In the genomic region with DNA sequence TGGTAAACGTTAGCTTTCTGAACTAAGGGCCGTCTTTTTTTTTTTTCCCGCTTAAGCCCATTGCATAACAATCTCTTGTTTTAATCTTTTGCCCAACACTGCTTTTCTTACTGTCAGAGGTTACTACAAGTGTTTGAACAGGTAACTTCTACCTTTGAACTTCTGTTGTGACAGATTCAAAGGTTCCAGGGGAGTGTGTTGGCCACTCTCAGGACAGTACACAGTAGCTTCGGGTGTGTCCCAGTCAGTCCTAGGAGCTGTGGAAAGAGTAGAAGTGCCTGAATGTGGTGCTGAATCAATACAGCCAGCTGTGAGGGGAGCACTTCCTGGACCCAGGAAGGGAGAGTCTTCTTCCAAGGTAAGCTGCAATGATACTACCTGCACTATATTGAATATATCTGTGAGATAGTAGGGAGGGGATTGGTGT, we compare ENCODE assay signal across 1 cellular context.
A peak's percentile ranks its signal among the peaks of the same experiment; 100 is the strongest.
TF ChIP-seq lines count a peak whose summit lies in the region.

A gene with protein sequence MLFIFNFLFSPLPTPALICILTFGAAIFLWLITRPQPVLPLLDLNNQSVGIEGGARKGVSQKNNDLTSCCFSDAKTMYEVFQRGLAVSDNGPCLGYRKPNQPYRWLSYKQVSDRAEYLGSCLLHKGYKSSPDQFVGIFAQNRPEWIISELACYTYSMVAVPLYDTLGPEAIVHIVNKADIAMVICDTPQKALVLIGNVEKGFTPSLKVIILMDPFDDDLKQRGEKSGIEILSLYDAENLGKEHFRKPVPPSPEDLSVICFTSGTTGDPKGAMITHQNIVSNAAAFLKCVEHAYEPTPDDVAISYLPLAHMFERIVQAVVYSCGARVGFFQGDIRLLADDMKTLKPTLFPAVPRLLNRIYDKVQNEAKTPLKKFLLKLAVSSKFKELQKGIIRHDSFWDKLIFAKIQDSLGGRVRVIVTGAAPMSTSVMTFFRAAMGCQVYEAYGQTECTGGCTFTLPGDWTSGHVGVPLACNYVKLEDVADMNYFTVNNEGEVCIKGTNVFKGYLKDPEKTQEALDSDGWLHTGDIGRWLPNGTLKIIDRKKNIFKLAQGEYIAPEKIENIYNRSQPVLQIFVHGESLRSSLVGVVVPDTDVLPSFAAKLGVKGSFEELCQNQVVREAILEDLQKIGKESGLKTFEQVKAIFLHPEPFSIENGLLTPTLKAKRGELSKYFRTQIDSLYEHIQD (plus strand): TSS at position 205 of the 427 bp plus-strand sequence. CDS start 20,831 bp downstream, outside the sequence.

TF ChIP-seq in HepG2, 621 proteins besides CTCF, POLR2A, EP300 and RAD21 (continued from another document and continues in another):
- TF ChIP-seq, protein P1, sequence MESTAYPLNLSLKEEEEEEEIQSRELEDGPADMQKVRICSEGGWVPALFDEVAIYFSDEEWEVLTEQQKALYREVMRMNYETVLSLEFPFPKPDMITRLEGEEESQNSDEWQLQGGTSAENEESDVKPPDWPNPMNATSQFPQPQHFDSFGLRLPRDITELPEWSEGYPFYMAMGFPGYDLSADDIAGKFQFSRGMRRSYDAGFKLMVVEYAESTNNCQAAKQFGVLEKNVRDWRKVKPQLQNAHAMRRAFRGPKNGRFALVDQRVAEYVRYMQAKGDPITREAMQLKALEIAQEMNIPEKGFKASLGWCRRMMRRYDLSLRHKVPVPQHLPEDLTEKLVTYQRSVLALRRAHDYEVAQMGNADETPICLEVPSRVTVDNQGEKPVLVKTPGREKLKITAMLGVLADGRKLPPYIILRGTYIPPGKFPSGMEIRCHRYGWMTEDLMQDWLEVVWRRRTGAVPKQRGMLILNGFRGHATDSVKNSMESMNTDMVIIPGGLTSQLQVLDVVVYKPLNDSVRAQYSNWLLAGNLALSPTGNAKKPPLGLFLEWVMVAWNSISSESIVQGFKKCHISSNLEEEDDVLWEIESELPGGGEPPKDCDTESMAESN (CRISPR knock-in tag; conservative IDR thresholded peaks at IDR 0.05), result no peak
- TF ChIP-seq CEBPG (CRISPR knock-in tag; IDR thresholded peaks at IDR 0.05) (peak; percentile 91), CENPT (CRISPR knock-in tag; IDR thresholded peaks at IDR 0.05; ENCODE audit: low read depth) (no peak), RARA (CRISPR knock-in tag; IDR thresholded peaks at IDR 0.05) (peak; percentile 84), REL (CRISPR knock-in tag; conservative IDR thresholded peaks at IDR 0.05) (no peak), ZNF3 (CRISPR knock-in tag; IDR thresholded peaks at IDR 0.05) (no peak), NPAS2 (CRISPR knock-in tag; IDR thresholded peaks at IDR 0.05; ENCODE audit: borderline replicate concordance) (no peak), NCOR1 (IDR thresholded peaks at IDR 0.05; ENCODE audit: borderline replicate concordance, low read length) (peak; percentile 88; the same call in 1 of the 2 replicates), HES4 (CRISPR knock-in tag; IDR thresholded peaks at IDR 0.05; ENCODE audit: borderline replicate concordance) (no peak), HDAC6 (IDR thresholded peaks at IDR 0.05; ENCODE audit: low read depth, low read length) (no peak), ZNF431 (CRISPR knock-in tag; IDR thresholded peaks at IDR 0.05; ENCODE audit: borderline replicate concordance, low read depth) (no peak; the same call in 1 of the 2 replicates), SIN3B (IDR thresholded peaks at IDR 0.05; ENCODE audit: low read length) (no peak), SOX5 (CRISPR knock-in tag; IDR thresholded peaks at IDR 0.05; ENCODE audit: borderline replicate concordance) (peak; percentile 89), SNAPC2 (CRISPR knock-in tag; IDR thresholded peaks at IDR 0.05) (no peak), ZNF766 (CRISPR knock-in tag; IDR thresholded peaks at IDR 0.05; ENCODE audit: borderline replicate concordance) (no peak), ZNF768 (CRISPR knock-in tag; IDR thresholded peaks at IDR 0.05) (no peak), ETV6 (CRISPR knock-in tag; conservative IDR thresholded peaks at IDR 0.05) (no peak), NR2C2 (CRISPR knock-in tag; IDR thresholded peaks at IDR 0.05; ENCODE audit: borderline replicate concordance) (peak; percentile 89), BORCS8-MEF2B (CRISPR knock-in tag; IDR thresholded peaks at IDR 0.05) (no peak), ZNF501 (CRISPR knock-in tag; IDR thresholded peaks at IDR 0.05) (no peak), TAF15 (IDR thresholded peaks at IDR 0.05; ENCODE audit: low read depth, low read length, poor library complexity, severe bottlenecking) (no peak), IRX3 (CRISPR knock-in tag; IDR thresholded peaks at IDR 0.05; ENCODE audit: borderline replicate concordance, low read depth) (no peak), FOXK2 (IDR thresholded peaks at IDR 0.05) (peak; percentile 49; the same call in 1 of the 2 replicates), NR2F6 (IDR thresholded peaks at IDR 0.05) (peak; percentile 89), NR2F6 (CRISPR knock-in tag; IDR thresholded peaks at IDR 0.05) (peak; percentile 83), ZFP1 (CRISPR knock-in tag; IDR thresholded peaks at IDR 0.05) (no peak), PRPF4 (IDR thresholded peaks at IDR 0.05; ENCODE audit: low read depth, low read length, poor library complexity, severe bottlenecking) (no peak), ZNF160 (CRISPR knock-in tag; IDR thresholded peaks at IDR 0.05) (no peak), PAWR (CRISPR knock-in tag; IDR thresholded peaks at IDR 0.05; ENCODE audit: borderline replicate concordance) (no peak), ZNF883 (CRISPR knock-in tag; IDR thresholded peaks at IDR 0.05; ENCODE audit: not compliant biosample characterization) (no peak), ATM (IDR thresholded peaks at IDR 0.05; ENCODE audit: borderline replicate concordance) (no peak), GATAD2A (CRISPR knock-in tag; IDR thresholded peaks at IDR 0.05) (peak; percentile 96), FIP1L1 (IDR thresholded peaks at IDR 0.05; ENCODE audit: borderline replicate concordance, insufficient read depth, low read depth, low read length) (no peak), ZMYM3 (CRISPR knock-in tag; IDR thresholded peaks at IDR 0.05) (no peak)
- TF ChIP-seq, protein P2, sequence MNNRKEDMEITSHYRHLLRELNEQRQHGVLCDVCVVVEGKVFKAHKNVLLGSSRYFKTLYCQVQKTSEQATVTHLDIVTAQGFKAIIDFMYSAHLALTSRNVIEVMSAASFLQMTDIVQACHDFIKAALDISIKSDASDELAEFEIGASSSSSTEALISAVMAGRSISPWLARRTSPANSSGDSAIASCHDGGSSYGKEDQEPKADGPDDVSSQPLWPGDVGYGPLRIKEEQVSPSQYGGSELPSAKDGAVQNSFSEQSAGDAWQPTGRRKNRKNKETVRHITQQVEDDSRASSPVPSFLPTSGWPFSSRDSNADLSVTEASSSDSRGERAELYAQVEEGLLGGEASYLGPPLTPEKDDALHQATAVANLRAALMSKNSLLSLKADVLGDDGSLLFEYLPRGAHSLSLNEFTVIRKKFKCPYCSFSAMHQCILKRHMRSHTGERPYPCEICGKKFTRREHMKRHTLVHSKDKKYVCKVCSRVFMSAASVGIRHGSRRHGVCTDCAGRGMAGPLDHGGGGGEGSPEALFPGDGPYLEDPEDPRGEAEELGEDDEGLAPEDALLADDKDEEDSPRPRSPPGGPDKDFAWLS (CRISPR knock-in tag; IDR thresholded peaks at IDR 0.05; ENCODE audit: borderline replicate concordance), result no peak
- TF ChIP-seq, protein P3, sequence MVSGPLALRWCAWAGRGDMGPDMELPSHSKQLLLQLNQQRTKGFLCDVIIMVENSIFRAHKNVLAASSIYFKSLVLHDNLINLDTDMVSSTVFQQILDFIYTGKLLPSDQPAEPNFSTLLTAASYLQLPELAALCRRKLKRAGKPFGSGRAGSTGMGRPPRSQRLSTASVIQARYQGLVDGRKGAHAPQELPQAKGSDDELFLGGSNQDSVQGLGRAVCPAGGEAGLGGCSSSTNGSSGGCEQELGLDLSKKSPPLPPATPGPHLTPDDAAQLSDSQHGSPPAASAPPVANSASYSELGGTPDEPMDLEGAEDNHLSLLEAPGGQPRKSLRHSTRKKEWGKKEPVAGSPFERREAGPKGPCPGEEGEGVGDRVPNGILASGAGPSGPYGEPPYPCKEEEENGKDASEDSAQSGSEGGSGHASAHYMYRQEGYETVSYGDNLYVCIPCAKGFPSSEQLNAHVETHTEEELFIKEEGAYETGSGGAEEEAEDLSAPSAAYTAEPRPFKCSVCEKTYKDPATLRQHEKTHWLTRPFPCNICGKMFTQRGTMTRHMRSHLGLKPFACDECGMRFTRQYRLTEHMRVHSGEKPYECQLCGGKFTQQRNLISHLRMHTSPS (CRISPR knock-in tag; IDR thresholded peaks at IDR 0.05; ENCODE audit: low read depth), result no peak
- TF ChIP-seq, protein P4, sequence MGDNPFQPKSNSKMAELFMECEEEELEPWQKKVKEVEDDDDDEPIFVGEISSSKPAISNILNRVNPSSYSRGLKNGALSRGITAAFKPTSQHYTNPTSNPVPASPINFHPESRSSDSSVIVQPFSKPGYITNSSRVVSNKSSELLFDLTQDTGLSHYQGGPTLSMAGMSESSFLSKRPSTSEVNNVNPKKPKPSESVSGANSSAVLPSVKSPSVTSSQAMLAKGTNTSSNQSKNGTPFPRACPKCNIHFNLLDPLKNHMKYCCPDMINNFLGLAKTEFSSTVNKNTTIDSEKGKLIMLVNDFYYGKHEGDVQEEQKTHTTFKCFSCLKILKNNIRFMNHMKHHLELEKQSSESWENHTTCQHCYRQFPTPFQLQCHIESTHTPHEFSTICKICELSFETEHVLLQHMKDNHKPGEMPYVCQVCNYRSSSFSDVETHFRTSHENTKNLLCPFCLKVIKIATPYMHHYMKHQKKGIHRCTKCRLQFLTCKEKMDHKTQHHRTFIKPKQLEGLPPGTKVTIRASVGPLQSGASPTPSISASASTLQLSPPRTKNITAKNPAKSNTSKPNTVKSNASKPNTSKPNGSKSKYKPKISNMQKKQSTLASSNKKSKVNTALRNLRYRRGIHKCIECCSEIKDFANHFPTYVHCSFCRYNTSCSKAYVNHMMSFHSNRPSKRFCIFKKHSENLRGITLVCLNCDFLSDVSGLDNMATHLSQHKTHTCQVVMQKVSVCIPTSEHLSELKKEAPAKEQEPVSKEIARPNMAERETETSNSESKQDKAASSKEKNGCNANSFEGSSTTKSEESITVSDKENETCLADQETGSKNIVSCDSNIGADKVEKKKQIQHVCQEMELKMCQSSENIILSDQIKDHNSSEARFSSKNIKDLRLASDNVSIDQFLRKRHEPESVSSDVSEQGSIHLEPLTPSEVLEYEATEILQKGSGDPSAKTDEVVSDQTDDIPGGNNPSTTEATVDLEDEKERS (CRISPR knock-in tag; IDR thresholded peaks at IDR 0.05), result peak; percentile 74
- TF ChIP-seq, protein P5, sequence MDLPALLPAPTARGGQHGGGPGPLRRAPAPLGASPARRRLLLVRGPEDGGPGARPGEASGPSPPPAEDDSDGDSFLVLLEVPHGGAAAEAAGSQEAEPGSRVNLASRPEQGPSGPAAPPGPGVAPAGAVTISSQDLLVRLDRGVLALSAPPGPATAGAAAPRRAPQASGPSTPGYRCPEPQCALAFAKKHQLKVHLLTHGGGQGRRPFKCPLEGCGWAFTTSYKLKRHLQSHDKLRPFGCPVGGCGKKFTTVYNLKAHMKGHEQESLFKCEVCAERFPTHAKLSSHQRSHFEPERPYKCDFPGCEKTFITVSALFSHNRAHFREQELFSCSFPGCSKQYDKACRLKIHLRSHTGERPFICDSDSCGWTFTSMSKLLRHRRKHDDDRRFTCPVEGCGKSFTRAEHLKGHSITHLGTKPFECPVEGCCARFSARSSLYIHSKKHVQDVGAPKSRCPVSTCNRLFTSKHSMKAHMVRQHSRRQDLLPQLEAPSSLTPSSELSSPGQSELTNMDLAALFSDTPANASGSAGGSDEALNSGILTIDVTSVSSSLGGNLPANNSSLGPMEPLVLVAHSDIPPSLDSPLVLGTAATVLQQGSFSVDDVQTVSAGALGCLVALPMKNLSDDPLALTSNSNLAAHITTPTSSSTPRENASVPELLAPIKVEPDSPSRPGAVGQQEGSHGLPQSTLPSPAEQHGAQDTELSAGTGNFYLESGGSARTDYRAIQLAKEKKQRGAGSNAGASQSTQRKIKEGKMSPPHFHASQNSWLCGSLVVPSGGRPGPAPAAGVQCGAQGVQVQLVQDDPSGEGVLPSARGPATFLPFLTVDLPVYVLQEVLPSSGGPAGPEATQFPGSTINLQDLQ (CRISPR knock-in tag; IDR thresholded peaks at IDR 0.05), result no peak
- TF ChIP-seq, protein P6, sequence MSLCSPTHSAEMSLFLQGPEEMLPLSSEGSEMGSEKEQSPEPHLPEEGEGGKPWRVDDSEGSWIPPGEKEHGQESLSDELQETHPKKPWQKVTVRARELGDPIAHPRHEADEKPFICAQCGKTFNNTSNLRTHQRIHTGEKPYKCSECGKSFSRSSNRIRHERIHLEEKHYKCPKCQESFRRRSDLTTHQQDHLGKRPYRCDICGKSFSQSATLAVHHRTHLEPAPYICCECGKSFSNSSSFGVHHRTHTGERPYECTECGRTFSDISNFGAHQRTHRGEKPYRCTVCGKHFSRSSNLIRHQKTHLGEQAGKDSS (CRISPR knock-in tag; IDR thresholded peaks at IDR 0.05; ENCODE audit: borderline replicate concordance, low read depth), result peak; percentile 76; the same call in 1 of the 2 replicates
- TF ChIP-seq, protein P7, sequence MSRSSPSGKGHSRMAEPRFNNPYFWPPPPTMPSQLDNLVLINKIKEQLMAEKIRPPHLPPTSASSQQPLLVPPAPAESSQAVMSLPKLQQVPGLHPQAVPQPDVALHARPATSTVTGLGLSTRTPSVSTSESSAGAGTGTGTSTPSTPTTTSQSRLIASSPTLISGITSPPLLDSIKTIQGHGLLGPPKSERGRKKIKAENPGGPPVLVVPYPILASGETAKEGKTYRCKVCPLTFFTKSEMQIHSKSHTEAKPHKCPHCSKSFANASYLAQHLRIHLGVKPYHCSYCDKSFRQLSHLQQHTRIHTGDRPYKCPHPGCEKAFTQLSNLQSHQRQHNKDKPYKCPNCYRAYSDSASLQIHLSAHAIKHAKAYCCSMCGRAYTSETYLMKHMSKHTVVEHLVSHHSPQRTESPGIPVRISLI (CRISPR knock-in tag; IDR thresholded peaks at IDR 0.05; ENCODE audit: borderline replicate concordance), result peak; percentile 99
- TF ChIP-seq, protein P8, sequence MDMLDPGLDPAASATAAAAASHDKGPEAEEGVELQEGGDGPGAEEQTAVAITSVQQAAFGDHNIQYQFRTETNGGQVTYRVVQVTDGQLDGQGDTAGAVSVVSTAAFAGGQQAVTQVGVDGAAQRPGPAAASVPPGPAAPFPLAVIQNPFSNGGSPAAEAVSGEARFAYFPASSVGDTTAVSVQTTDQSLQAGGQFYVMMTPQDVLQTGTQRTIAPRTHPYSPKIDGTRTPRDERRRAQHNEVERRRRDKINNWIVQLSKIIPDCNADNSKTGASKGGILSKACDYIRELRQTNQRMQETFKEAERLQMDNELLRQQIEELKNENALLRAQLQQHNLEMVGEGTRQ (IDR thresholded peaks at IDR 0.05; ENCODE audit: low read depth, low read length), result no peak
- TF ChIP-seq, protein P8 (CRISPR knock-in tag; IDR thresholded peaks at IDR 0.05; ENCODE audit: borderline replicate concordance), result no peak
- TF ChIP-seq, protein P9, sequence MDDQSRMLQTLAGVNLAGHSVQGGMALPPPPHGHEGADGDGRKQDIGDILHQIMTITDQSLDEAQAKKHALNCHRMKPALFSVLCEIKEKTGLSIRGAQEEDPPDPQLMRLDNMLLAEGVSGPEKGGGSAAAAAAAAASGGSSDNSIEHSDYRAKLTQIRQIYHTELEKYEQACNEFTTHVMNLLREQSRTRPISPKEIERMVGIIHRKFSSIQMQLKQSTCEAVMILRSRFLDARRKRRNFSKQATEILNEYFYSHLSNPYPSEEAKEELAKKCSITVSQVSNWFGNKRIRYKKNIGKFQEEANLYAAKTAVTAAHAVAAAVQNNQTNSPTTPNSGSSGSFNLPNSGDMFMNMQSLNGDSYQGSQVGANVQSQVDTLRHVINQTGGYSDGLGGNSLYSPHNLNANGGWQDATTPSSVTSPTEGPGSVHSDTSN (CRISPR knock-in tag; IDR thresholded peaks at IDR 0.05; ENCODE audit: borderline replicate concordance), result no peak
